ENCODE assay signal across 8 cellular contexts in the genomic region with DNA sequence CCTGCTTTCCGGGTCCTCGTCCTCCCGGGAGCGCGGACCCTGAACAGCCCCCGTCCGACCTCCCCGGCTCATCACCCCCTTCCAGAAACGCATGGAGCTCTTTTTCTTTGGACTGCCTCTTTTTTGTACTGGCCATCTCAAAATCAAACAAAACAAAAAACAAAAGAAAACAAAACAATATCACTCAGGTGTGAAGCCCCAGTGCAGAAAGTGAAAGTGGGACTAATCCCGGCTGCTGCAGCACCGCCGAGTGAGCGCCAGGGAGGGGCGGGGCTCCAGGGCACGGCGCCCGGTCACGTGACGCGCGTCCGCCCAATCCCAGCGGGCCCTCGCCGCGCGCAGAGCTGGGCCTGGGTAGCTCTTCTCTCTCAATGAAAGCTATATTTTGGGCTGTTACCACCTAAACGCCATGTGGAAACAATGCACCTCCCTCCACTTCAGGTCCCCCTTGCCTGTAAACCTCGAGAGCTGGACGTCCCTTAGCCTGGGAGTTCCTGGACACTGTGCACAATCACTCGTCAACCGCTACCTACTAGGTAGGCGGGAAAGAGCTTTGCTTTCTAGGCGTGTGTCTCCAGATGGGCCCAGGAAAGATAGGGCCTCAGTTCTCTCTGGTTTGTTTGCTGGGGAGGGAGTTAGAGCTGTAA.
A peak's percentile ranks its signal among the peaks of the same experiment; 100 is the strongest.
DNase-seq lines count a peak whose midpoint lies in the region; ATAC-seq and TF ChIP-seq lines count a peak whose summit lies in the region.

No MANE protein-coding gene starts in this region.

- H3K4me3 ChIP-seq in GM12865 (ENCODE audit: low read depth, low read length): peak overlapping the region; percentile 75
- H3K4me3 ChIP-seq in NB4 (ENCODE audit: low read depth, low read length): peak overlapping the region; percentile 79
- peak overlapping the region; percentile 51 to 54 for H3K4me3 ChIP-seq in right atrium auricular region
- H3K4me3 ChIP-seq in vagina: peak overlapping the region; percentile 73 to 81

- H3K27me3 Mint-ChIP-seq in HFFc6 (ENCODE audit: insufficient read depth) (no peaks in the 10 kb centered on the region; the same call in 1 of the 2 replicates), T-cell (peaks cover 47 to 52% of the 10 kb centered on the region in 2 donors)

- peak; percentile 70 for TF ChIP-seq POLR2A in NB4 (IDR thresholded peaks at IDR 0.05; ENCODE audit: extremely low read depth, insufficient read length)
- TF ChIP-seq POLR2A in vagina (IDR thresholded peaks at IDR 0.05): peak in 1 of 2 donors; percentile 68

- intact Hi-C loops in vagina (cut with DNase I): no loop called here

- H3K27ac ChIP-seq in right atrium auricular region: peak overlapping the region in 1 of 2 donors; percentile 9
- peak overlapping the region; percentile 92 for H3K27ac ChIP-seq in vagina

- peak overlapping the region; percentile 55 for H3K27ac Mint-ChIP-seq in HFFc6
- peak overlapping the region; percentile 95 to 96 for H3K27ac Mint-ChIP-seq in T-cell

- H3K9me3 ChIP-seq in right atrium auricular region (no peaks in the 10 kb centered on the region), vagina (no peaks in the 10 kb centered on the region)

- TF ChIP-seq CTCF in GM12865 (IDR thresholded peaks at IDR 0.05; ENCODE audit: insufficient read depth, low read depth, low read length, missing control alignments) (no peak), HFFc6 (IDR thresholded peaks at IDR 0.05) (no peak), NB4 (IDR thresholded peaks at IDR 0.05; ENCODE audit: low read depth, low read length) (no peak), right atrium auricular region (IDR thresholded peaks at IDR 0.05) (no peak), vagina (IDR thresholded peaks at IDR 0.05) (no peak)

- H3K4me1 Mint-ChIP-seq in HFFc6 (ENCODE audit: low read depth) (peaks cover 67% of the 10 kb centered on the region), T-cell (peaks cover 29 to 42% (median 42%) of the 10 kb centered on the region in 3 donors)

- H3K27me3 ChIP-seq in right atrium auricular region (peaks cover 14 to 24% of the 10 kb centered on the region in 2 donors), vagina (no peaks in the 10 kb centered on the region)

- H3K9me3 Mint-ChIP-seq in HFFc6: no peaks in the 10 kb centered on the region
- no peaks in the 10 kb centered on the region for H3K9me3 Mint-ChIP-seq in T-cell

- H3K36me3 Mint-ChIP-seq in HFFc6 (ENCODE audit: low read depth) (peaks cover 9% of the 10 kb centered on the region; the same call in 1 of the 2 replicates), T-cell (no peaks in the 10 kb centered on the region)

- H3K4me1 ChIP-seq in right atrium auricular region (peaks cover 0 to 27% of the 10 kb centered on the region in 2 donors), vagina (peaks cover 7% of the 10 kb centered on the region)

- peak; percentile 94 for DNase-seq in GM12865 (ENCODE audit: low read depth)
- DNase-seq in HFFc6: peak; percentile 44
- DNase-seq in NB4 (ENCODE audit: low read depth): peak; percentile 90
- peak; percentile 74 to 89 (median 84) for DNase-seq in T-cell
- peak in 34 of 56 donors; percentile 4 to 72 (median 31) for DNase-seq in amygdala (lab: John Stamatoyannopoulos, UW)
- peak; percentile 67 for DNase-seq in right atrium auricular region (ENCODE audit: low spot score)
- DNase-seq in renal cortical epithelial cell (ENCODE audit: low read depth): peak; percentile 44
- no peak for DNase-seq in vagina (ENCODE audit: extremely low spot score in 2 of 2)

- H3K4me3 Mint-ChIP-seq in HFFc6 (peak overlapping the region; percentile 95), T-cell (peak overlapping the region; percentile 90 to 95 (median 94))

- H3K36me3 ChIP-seq in right atrium auricular region (no peaks in the 10 kb centered on the region), vagina (no peaks in the 10 kb centered on the region)

- POLR2A ChIA-PET in T-cell (lab: Charles Lee): interaction anchor here (0.5 to 1.2 kb wide), 10 partner anchors 9 to 1131 kb away, joined by 3 read pairs; no protein-coding TSS in a partner anchor

- CTCF ChIA-PET in T-cell (lab: Charles Lee): interaction anchor here (0.5 to 6.4 kb wide), 25 partner anchors 9 to 561 kb away, joined by 3 to 55 read pairs (median 3); partner anchors contain the start of gene PRDM1 (in 1 of the 2)

- ATAC-seq in T-cell (replicated peaks in 1 of 4): peak; percentile 90 to 92 (median 92)

Comparison
In these comparisons a context has a peak if more than half of its experiments do, and no peak if none do; other contexts are left out.
1. DNase-seq: peak in GM12865 (single experiment), HFFc6 (single experiment), NB4 (single experiment), T-cell (34 of 34), amygdala (34 of 56), right atrium auricular region (single experiment) and renal cortical epithelial cell (single experiment); none in vagina (0 of 2).
2. Peak in every context shown above with its lines, with median percentiles within 50 percentile points of each other: H3K4me3 ChIP-seq.